Comparison of ENCODE assay signal across 8 cellular contexts in the genomic region with DNA sequence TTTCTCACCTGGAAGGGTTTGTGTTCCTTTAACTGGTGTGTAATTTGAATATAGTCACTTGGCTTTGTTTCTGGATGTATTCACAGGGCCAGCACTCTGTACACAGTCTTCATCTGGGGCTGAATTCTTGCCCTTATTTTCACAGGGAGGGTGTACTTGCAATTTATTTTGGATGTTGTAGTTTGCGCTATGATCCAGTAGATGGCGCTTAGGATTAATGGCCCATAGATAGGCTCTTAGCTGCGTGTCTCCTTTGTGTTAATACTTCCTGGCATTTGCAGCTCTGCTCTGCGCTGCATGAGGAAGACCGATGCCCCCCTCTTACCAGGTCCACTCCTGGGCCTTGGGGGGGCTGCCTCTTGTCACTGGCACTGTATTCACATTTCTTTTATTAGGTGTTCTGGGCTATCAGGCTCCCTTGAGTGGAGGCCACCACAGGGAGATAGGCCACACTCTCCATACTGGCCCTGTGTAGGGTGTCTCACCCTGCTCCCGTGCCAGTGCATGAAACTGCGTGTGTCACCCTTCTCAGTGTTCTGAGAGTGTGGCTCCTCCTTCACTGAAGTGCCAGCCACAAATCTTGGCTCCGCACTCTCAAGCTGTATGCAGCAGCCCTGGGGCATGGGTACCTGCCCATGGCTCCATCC.
A peak's percentile ranks its signal among the peaks of the same experiment; 100 is the strongest.
DNase-seq lines count a peak whose midpoint lies in the region; ATAC-seq and TF ChIP-seq lines count a peak whose summit lies in the region.

No MANE protein-coding gene starts in this region.

- no peaks in the 10 kb centered on the region for H3K4me1 Mint-ChIP-seq in CD14-positive monocyte

- no peaks in the 10 kb centered on the region for H3K9me3 ChIP-seq in adipocyte (ENCODE audit: control insufficient read depth, low read length)
- no peaks in the 10 kb centered on the region for H3K9me3 ChIP-seq in aorta (ENCODE audit: control insufficient read depth, low read length)

- H3K27ac Mint-ChIP-seq in CD14-positive monocyte = peak overlapping the region in 1 of 7 donors; percentile 35

- no peak overlapping the region for H3K4me3 Mint-ChIP-seq in CD14-positive monocyte

- DNase-seq in CD14-positive monocyte (ENCODE audit: low spot score) (no peak), HFF-Myc (ENCODE audit: extremely low read depth, low read depth) (peak; percentile 1), MV-4-11 (lab: John Stamatoyannopoulos, UW) (peak; percentile 18), adipocyte (ENCODE audit: low read depth) (peak; percentile 42), left lobe of liver (ENCODE audit: low spot score) (no peak), aorta (no peak)
- DNase-seq in activated CD4-positive, CD25-positive, alpha-beta regulatory T cell treated with anti-CD3 and anti-CD28 coated beads, Interleukin-2, amount 50 U/mL, for 72 hours = no peak

- intact Hi-C loops in CD14-positive monocyte (cut with micrococcal nuclease) = no loop called here
- intact Hi-C loops in aorta (cut with DNase I) = loop anchor here (5.0 kb wide), 1 partner anchor 619 kb away; no protein-coding TSS in a partner anchor

- no peaks in the 10 kb centered on the region for H3K36me3 Mint-ChIP-seq in CD14-positive monocyte

- H3K27ac ChIP-seq in aorta (ENCODE audit: low read depth in 1 of 2, low read length in 2 of 2) = no peak overlapping the region

- no peak overlapping the region for H3K9ac ChIP-seq in adipocyte (ENCODE audit: low read length)

- H3K27me3 Mint-ChIP-seq in CD14-positive monocyte (ENCODE audit: low read depth in 3 of 3) = peaks cover 2 to 7% (median 3%) of the 10 kb centered on the region in 3 donors

- TF ChIP-seq CTCF in CD14-positive monocyte (IDR thresholded peaks at IDR 0.05) (peak; percentile 47), GM12872 (IDR thresholded peaks at IDR 0.05; ENCODE audit: insufficient read depth, low read depth, low read length) (peak; percentile 64), HFF-Myc (IDR thresholded peaks at IDR 0.05; ENCODE audit: low read depth, low read length, missing control alignments) (peak; percentile 36)

- no peak overlapping the region for H3K4me3 ChIP-seq in HFF-Myc (replicated peaks; ENCODE audit: low read depth, low read length)
- no peak overlapping the region for H3K4me3 ChIP-seq in adipocyte (ENCODE audit: low read length)
- H3K4me3 ChIP-seq in aorta (ENCODE audit: low read length in 2 of 2) = no peak overlapping the region

- ATAC-seq in left lobe of liver (peak; percentile 80), aorta (ENCODE audit: low FRiP score) (peak; percentile 77)

- H3K27me3 ChIP-seq in adipocyte (replicated peaks; ENCODE audit: control insufficient read depth, insufficient read depth, low read length) (peaks cover 16% of the 10 kb centered on the region), aorta (ENCODE audit: control insufficient read depth in 1 of 2, insufficient read depth in 2 of 2, low read length in 1 of 2) (no peaks in the 10 kb centered on the region)

- H3K9me3 Mint-ChIP-seq in CD14-positive monocyte = peaks cover 0 to 3% (median 0%) of the 10 kb centered on the region in 7 donors

- H3K4me1 ChIP-seq in adipocyte (ENCODE audit: control insufficient read depth, insufficient read depth, low read length) (no peaks in the 10 kb centered on the region), aorta (ENCODE audit: control insufficient read depth in 1 of 2, insufficient read depth in 2 of 2, low read length in 2 of 2) (no peaks in the 10 kb centered on the region)

- no peaks in the 10 kb centered on the region for H3K36me3 ChIP-seq in adipocyte (ENCODE audit: control insufficient read depth, insufficient read depth, low read length, severe bottlenecking)
- no peaks in the 10 kb centered on the region for H3K36me3 ChIP-seq in aorta (ENCODE audit: control insufficient read depth in 1 of 2, insufficient read depth in 2 of 2, low read length in 1 of 2)

- 24 to 28% methylated on average over 8 of the region's 8 CpGs for WGBS in aorta, 2 donors

Comparison
In these comparisons a context has a peak if more than half of its experiments do, and no peak if none do; other contexts are left out.
1. DNase-seq: peak in HFF-Myc (single experiment), MV-4-11 (single experiment) and adipocyte (single experiment); none in CD14-positive monocyte (single experiment), left lobe of liver (single experiment), aorta (0 of 2) and activated CD4-positive, CD25-positive, alpha-beta regulatory T cell treated with anti-CD3 and anti-CD28 coated beads, Interleukin-2, amount 50 U/mL, for 72 hours (single experiment).
2. intact Hi-C loops: an anchor here in aorta (5.0 kb wide); none called in CD14-positive monocyte.
3. Peak in every context shown above with its lines, with median percentiles within 50 percentile points of each other: CTCF ChIP-seq.